ENCODE assay signal across 8 cellular contexts in genomic region chr17:44218344-44219125, GRCh38. TPM values are rescaled to one million over a fixed set of nuclear protein-coding genes. Genes with fewer than 3 reads are reported as not detected.
A peak's percentile ranks its signal among the peaks of the same experiment; 100 is the strongest.
DNase-seq lines count a peak whose midpoint lies in the region; ATAC-seq and TF ChIP-seq lines count a peak whose summit lies in the region.

No MANE protein-coding gene starts in this region.

- peak overlapping the region; percentile 53 to 89 for H3K4me3 ChIP-seq in cardiac fibroblast (replicated peaks in 1 of 2; ENCODE audit: low read depth in 2 of 2, low read length in 2 of 2)

- CTCF ChIA-PET in WTC11 (lab: Charles Lee), result interaction anchor here (0.6 to 4.7 kb wide), 24 partner anchors 9 to 384 kb away, joined by 3 to 73 read pairs (median 4); partner anchors contain the start of genes ATXN7L3, GRN, RUNDC3A and SLC25A39

- H3K4me1 Mint-ChIP-seq in WTC11, result peaks cover 17% of the 10 kb centered on the region

- H3K36me3 Mint-ChIP-seq in WTC11, result peaks cover 39% of the 10 kb centered on the region

- peak; percentile 79 for DNase-seq in NK-92 treated with Interleukin-12 subunit alpha and Interleukin-12 subunit beta, amount 100 ng/mL, for 24 hours (lab: John Stamatoyannopoulos, UW)
- DNase-seq in NK-92 (lab: John Stamatoyannopoulos, UW; ENCODE audit: unreplicated experiment) (no peak), NCI-H2196 (lab: John Stamatoyannopoulos, UW; ENCODE audit: unreplicated experiment) (peak; percentile 91), WTC11 (ENCODE audit: low spot score) (peak; percentile 72), cardiac fibroblast (ENCODE audit: low read depth in 2 of 2) (peak; percentile 90 to 94), islet precursor cell (peak; percentile 92)
- peak; percentile 73 to 75 for DNase-seq in stimulated activated CD4-positive, alpha-beta T cell treated with anti-CD3 and anti-CD28 coated beads, Interleukin-12 subunit alpha, Interleukin-12 subunit beta, amount 100 ng/mL, for 24 hours (ENCODE audit: low read depth in 2 of 2)

- H3K4me3 Mint-ChIP-seq in WTC11, result peak overlapping the region; percentile 82

- POLR2A ChIA-PET in WTC11 (lab: Charles Lee), result interaction anchor here (0.6 to 1.7 kb wide), 6 partner anchors 26 to 136 kb away, joined by 3 to 9 read pairs (median 3); partner anchors contain the start of gene TMUB2

- no peaks in the 10 kb centered on the region for H3K27me3 Mint-ChIP-seq in WTC11 (ENCODE audit: low read depth)

- TF ChIP-seq CTCF in WTC11 (IDR thresholded peaks at IDR 0.05), result peak; percentile 26; the same call in 1 of the 2 replicates
- peak; percentile 31 for TF ChIP-seq CTCF in cardiac fibroblast (IDR thresholded peaks at IDR 0.05; ENCODE audit: low read depth, low read length)

- no peaks in the 10 kb centered on the region for H3K9me3 Mint-ChIP-seq in WTC11

- H3K27ac Mint-ChIP-seq in WTC11, result no peak overlapping the region

- peak; percentile 40 for ATAC-seq in HG03097 (IDR thresholded peaks at IDR 0.05; ENCODE audit: low FRiP score, unreplicated experiment)
- peak; percentile 30 for ATAC-seq in WTC11

TF ChIP-seq in WTC11, 78 proteins besides CTCF, POLR2A, EP300 and RAD21:
- TF ChIP-seq HMGXB4 (CRISPR knock-in tag; IDR thresholded peaks at IDR 0.05) (0 out of 2 replicates have a peak, but pooled peaks have one; percentile 62), ERG (CRISPR knock-in tag; IDR thresholded peaks at IDR 0.05) (no peak), E2F5 (CRISPR knock-in tag; IDR thresholded peaks at IDR 0.05) (0 out of 2 replicates have a peak, but pooled peaks have one; percentile 42), ZBTB21 (CRISPR knock-in tag; IDR thresholded peaks at IDR 0.05; ENCODE audit: borderline replicate concordance) (no peak), PRDM15 (CRISPR knock-in tag; IDR thresholded peaks at IDR 0.05) (no peak), USF2 (CRISPR knock-in tag; IDR thresholded peaks at IDR 0.05) (peak; percentile 36; the same call in 1 of the 2 replicates)
TF ChIP-seq in WTC11: peak in this region for 3.

RNA-seq across cellular contexts. Expression of gene UBTF, which starts 0.9 kb away (rescaled TPM):
- 69.5 to 77.1 TPM (median 75.9 TPM) in 3 replicates for total RNA-seq in WTC11 (2021)

RNA-seq across cellular contexts. Expression of gene ATXN7L3, which starts 18.9 kb away (rescaled TPM):
- 113 to 124 TPM (median 114 TPM) in 3 replicates for total RNA-seq in WTC11 (2021)

RNA-seq across cellular contexts. Expression of gene TMUB2, which starts 31.8 kb away (rescaled TPM):
- total RNA-seq in WTC11 (2021), result 21.9 to 26.9 TPM (median 25.3 TPM) in 3 replicates

RNA-seq across cellular contexts. Expression of gene ASB16, which starts 48.0 kb away (rescaled TPM):
- total RNA-seq in WTC11 (2021), result 0.11 to 0.23 TPM (median 0.14 TPM) in 3 replicates

RNA-seq across cellular contexts. Expression of gene SLC4A1, which starts 49.4 kb away (rescaled TPM):
- total RNA-seq in WTC11 (2021), result 0.05 to 0.14 TPM in 2 of 3 replicates, not detected in the other
